In genomic region chr1:16145030-16145987, GRCh38 we compare ENCODE assay signal across 8 cellular contexts. TPM values are rescaled to one million over a fixed set of nuclear protein-coding genes. Genes with fewer than 3 reads are reported as not detected.
DNase-seq lines count a peak whose midpoint lies in the region; ATAC-seq and TF ChIP-seq lines count a peak whose summit lies in the region.

No MANE protein-coding gene starts in this region.

- POLR2A ChIA-PET in Panc1 (lab: Charles Lee): interaction anchor here (0.6 to 2.8 kb wide), 3 partner anchors 11 to 129 kb away, joined by 3 to 7 read pairs (median 3); partner anchors contain the start of gene EPHA2

- DNase-seq in DMS79 (lab: John Stamatoyannopoulos, UW) (peak; percentile 38), Panc1 (ENCODE audit: low read depth, low spot score) (peak; percentile 85), fibroblast of mammary gland (ENCODE audit: low read depth) (peak; percentile 89), osteoblast (ENCODE audit: insufficient read length, low spot score, missing footprints) (peak; percentile 99), Karpas-422 (no peak)
- no peak for DNase-seq in activated CD4-positive, alpha-beta T cell treated with anti-CD3 and anti-CD28 coated beads, Interleukin-2, amount 50 U/mL, for 1 hour
- DNase-seq in NK-92 treated with Interleukin-12 subunit alpha and Interleukin-12 subunit beta, amount 100 ng/mL, for 24 hours (lab: John Stamatoyannopoulos, UW): no peak

- H3K27ac ChIP-seq in Panc1 (ENCODE audit: low read length): peak overlapping the region; percentile 100
- H3K27ac ChIP-seq in osteoblast (ENCODE audit: low read depth, low read length): peak overlapping the region; percentile 95
- no peak overlapping the region for H3K27ac ChIP-seq in Karpas-422 (ENCODE audit: low read length)

- CTCF ChIA-PET in Panc1 (lab: Charles Lee): interaction anchor here (0.5 to 1.2 kb wide), 5 partner anchors 9 to 226 kb away, joined by 3 to 14 read pairs (median 4); partner anchors contain the start of gene CPLANE2

- H3K79me2 ChIP-seq in osteoblast (ENCODE audit: insufficient read depth, low read length): peaks cover 84% of the 10 kb centered on the region
- no peaks in the 10 kb centered on the region for H3K79me2 ChIP-seq in Karpas-422 (ENCODE audit: low read length)

- H3K36me3 ChIP-seq in Panc1 (ENCODE audit: control insufficient read depth, insufficient read depth, low read length) (peaks cover 15% of the 10 kb centered on the region), osteoblast (ENCODE audit: insufficient read depth, low read length) (peaks cover 61% of the 10 kb centered on the region), Karpas-422 (ENCODE audit: insufficient read depth, low read length) (no peaks in the 10 kb centered on the region)

- peak; percentile 59 for ATAC-seq in Panc1
- ATAC-seq in GM18498 (IDR thresholded peaks at IDR 0.05; ENCODE audit: unreplicated experiment): no peak

- TF ChIP-seq CTCF in Panc1 (IDR thresholded peaks at IDR 0.05): no peak
- TF ChIP-seq CTCF in fibroblast of mammary gland (conservative IDR thresholded peaks at IDR 0.05; ENCODE audit: control insufficient read depth, insufficient read depth, low read depth, low read length): no peak
- TF ChIP-seq CTCF in osteoblast (IDR thresholded peaks at IDR 0.05; ENCODE audit: extremely low read depth, low read depth, low read length): no peak

- H3K4me2 ChIP-seq in osteoblast (ENCODE audit: insufficient read depth, low read length) (peak overlapping the region; percentile 82), Karpas-422 (ENCODE audit: low read depth, low read length, poor library complexity, severe bottlenecking) (no peak overlapping the region)

- BruUV-seq in Panc1 (replicated peaks; lab: Mats Ljungman, UMichigan): no TSS peak

- no peak overlapping the region for H2AFZ ChIP-seq in osteoblast (ENCODE audit: low read length)
- H2AFZ ChIP-seq in Karpas-422 (ENCODE audit: low read length): no peak overlapping the region

- H3K4me3 ChIP-seq in Panc1 (ENCODE audit: low read depth in 2 of 2, low read length in 2 of 2) (peak overlapping the region; percentile 26 to 48), fibroblast of mammary gland (ENCODE audit: control insufficient read depth, low read depth, low read length) (peak overlapping the region; percentile 43), osteoblast (ENCODE audit: insufficient read depth, low read length) (peak overlapping the region; percentile 61), Karpas-422 (ENCODE audit: low read length) (no peak overlapping the region)

- intact Hi-C loops in Panc1 (cut with micrococcal nuclease; ENCODE audit: unreplicated experiment): loop anchor here (5.0 kb wide), 1 partner anchor 37 kb away; no protein-coding TSS in a partner anchor

- in situ Hi-C loops in Panc1 (cut with HindIII; ENCODE audit: low pct_unique_long_range_greater_than_20kb, low sequenced_read_pairs): no loop called here

- no peaks in the 10 kb centered on the region for H3K9me2 ChIP-seq in Karpas-422 (replicated peaks; ENCODE audit: insufficient read depth, low read length)

- H3K9me3 ChIP-seq in Panc1 (ENCODE audit: control insufficient read depth, insufficient read depth, low read depth, low read length) (no peaks in the 10 kb centered on the region), osteoblast (ENCODE audit: low read depth, low read length) (no peaks in the 10 kb centered on the region), Karpas-422 (ENCODE audit: low read length) (no peaks in the 10 kb centered on the region)

- H3K4me1 ChIP-seq in Panc1 (ENCODE audit: control insufficient read depth, insufficient read depth, low read length): peaks cover 92% of the 10 kb centered on the region
- H3K4me1 ChIP-seq in osteoblast (ENCODE audit: insufficient read depth, low read length): peaks cover 84% of the 10 kb centered on the region
- no peaks in the 10 kb centered on the region for H3K4me1 ChIP-seq in Karpas-422 (ENCODE audit: low read length)

- no peak overlapping the region for H3K9ac ChIP-seq in Karpas-422 (ENCODE audit: low read length)

- H4K20me1 ChIP-seq in osteoblast (ENCODE audit: insufficient read depth, low read length) (peaks cover 12% of the 10 kb centered on the region), Karpas-422 (ENCODE audit: insufficient read depth, low read depth, low read length) (no peaks in the 10 kb centered on the region)

- H3K27me3 ChIP-seq in Panc1 (ENCODE audit: control insufficient read depth, insufficient read depth, low read length) (no peaks in the 10 kb centered on the region), osteoblast (ENCODE audit: insufficient read depth, low read length) (no peaks in the 10 kb centered on the region), Karpas-422 (ENCODE audit: low read length) (no peaks in the 10 kb centered on the region)

RNA-seq across cellular contexts. Expression of gene EPHA2, which starts 10.6 kb away (rescaled TPM):
- total RNA-seq in Panc1 (2021; ENCODE audit: unreplicated experiment) (263 TPM), osteoblast (13.3 and 21.0 TPM in 2 replicates)
- 254 TPM for polyA plus RNA-seq in Panc1 (2012; ENCODE audit: insufficient read length)
- total RNA-seq in Karpas-422 (2014; rRNA removed; shearing (Covaris generic); ENCODE audit: low replicate concordance): not detected in 2 replicates

Comparison
In these comparisons a context has a peak if more than half of its experiments do, and no peak if none do; other contexts are left out.
1. DNase-seq: peak in DMS79 (single experiment), Panc1 (single experiment), fibroblast of mammary gland (single experiment) and osteoblast (single experiment); none in Karpas-422 (single experiment), activated CD4-positive, alpha-beta T cell treated with anti-CD3 and anti-CD28 coated beads, Interleukin-2, amount 50 U/mL, for 1 hour (single experiment) and NK-92 treated with Interleukin-12 subunit alpha and Interleukin-12 subunit beta, amount 100 ng/mL, for 24 hours (single experiment).
2. RNA of gene EPHA2, which starts 10.6 kb away (total RNA-seq): 263 TPM in Panc1 (single experiment) and 13.3 to 21.0 TPM in osteoblast; not detected in Karpas-422; every median in the first group is over 10 times any median in the second.